In the genomic region with DNA sequence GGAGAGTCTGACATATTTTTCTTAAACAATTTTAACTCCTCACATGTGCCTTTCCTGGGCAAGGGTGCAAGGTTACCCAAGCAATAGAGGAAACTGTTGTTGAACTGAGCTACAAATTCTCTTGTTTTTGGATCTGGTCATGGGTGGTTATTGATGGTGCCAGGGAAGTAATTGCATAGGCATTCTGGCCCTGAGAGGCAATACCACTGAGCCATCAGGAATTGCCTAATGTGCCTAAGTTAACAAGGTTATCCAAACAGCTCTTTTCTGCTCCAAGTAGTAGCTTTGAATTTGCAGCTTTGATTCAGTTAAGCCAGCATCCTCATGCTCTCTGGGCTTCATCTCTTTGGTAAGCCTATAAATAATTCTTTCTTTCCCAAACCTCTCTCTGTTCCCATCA, we compare ENCODE assay signal across 32 cellular contexts.
"Had no signal": no experiment of that assay in that cellular context is flagged by ENCODE, and none has a peak within 500 bp of the region (broad histone marks: within the 10 kb centered on the region; RNA-seq: fewer than 3 reads in every experiment).

No MANE protein-coding gene starts in this region.

- H3K9me3 ChIP-seq: adrenal gland, body of pancreas had no signal

- H3K4me1 ChIP-seq: adrenal gland, body of pancreas, breast epithelium had no signal

- ATAC-seq: activated CD8-positive, alpha-beta T cell treated with anti-CD3 and anti-CD28 coated beads for 36 hours; activated naive CD4-positive, alpha-beta T cell treated with anti-CD3 and anti-CD28 coated beads, Interleukin-2, amount 50 U/mL, for 72 hours; activated T-cell treated with anti-CD3 and anti-CD28 coated beads, Interleukin-2, amount 50 U/mL, for 4 hours; activated T-cell treated with anti-CD3 and anti-CD28 coated beads, Interleukin-2, amount 50 U/mL, for 72 hours; activated T-helper 17 cell treated with anti-CD3 and anti-CD28 coated beads, Interleukin-2, amount 50 U/mL, for 72 hours; body of pancreas had no signal

- DNase-seq: activated B cell treated with CpG ODN at 0.5 μM for 24 hours; activated CD4-positive, alpha-beta memory T cell treated with anti-CD3 and anti-CD28 coated beads for 36 hours; activated CD4-positive, alpha-beta T cell treated with anti-CD3 and anti-CD28 coated beads for 4 hours; activated CD4-positive, alpha-beta T cell treated with anti-CD3 and anti-CD28 coated beads, Interleukin-2, amount 10 ng/mL, durations not matched to agents 24 days and 14 days; activated CD4-positive, alpha-beta T cell treated with anti-CD3 and anti-CD28 coated beads, Interleukin-2, amount 50 U/mL, for 1 hour; activated CD4-positive, alpha-beta T cell treated with anti-CD3 and anti-CD28 coated beads, Interleukin-2, amount 50 U/mL, for 4 hours; activated CD4-positive, CD25-positive, alpha-beta regulatory T cell treated with anti-CD3 and anti-CD28 coated beads, Interleukin-2, amount 50 U/mL, for 72 hours; activated CD8-positive, alpha-beta memory T cell treated with anti-CD3 and anti-CD28 coated beads, Interleukin-2, amount 50 U/mL, for 4 hours; activated CD8-positive, alpha-beta T cell treated with anti-CD3 and anti-CD28 coated beads for 36 hours; activated effector memory CD4-positive, alpha-beta T cell treated with anti-CD3 and anti-CD28 coated beads, Interleukin-2, amount 50 U/mL, for 16 hours; activated gamma-delta T cell treated with Interleukin-2 at 50 U/mL for 16 hours; activated naive CD4-positive, alpha-beta T cell; activated naive CD4-positive, alpha-beta T cell treated with anti-CD3 and anti-CD28 coated beads for 36 hours; activated naive CD4-positive, alpha-beta T cell treated with anti-CD3 and anti-CD28 coated beads, Interleukin-2, amount 50 U/mL, for 16 hours; activated naive CD8-positive, alpha-beta T cell treated with anti-CD3 and anti-CD28 coated beads for 36 hours; activated T-cell treated with anti-CD3 and anti-CD28 coated beads for 4 hours; activated T-cell treated with anti-CD3 and anti-CD28 coated beads, Interleukin-2, amount 50 U/mL, for 1 hour; activated T-cell treated with anti-CD3 and anti-CD28 coated beads, Interleukin-2, amount 50 U/mL, for 4 hours; activated T-cell treated with anti-CD3 and anti-CD28 coated beads, Interleukin-2, amount 50 U/mL, for 72 hours; adrenal gland; amniotic stem cell; aorta; body of pancreas; brain microvascular endothelial cell; central memory CD4-positive, alpha-beta T cell; T-helper 1 cell; T-helper 2 cell; T-helper 9 cell had no signal

- H3K4me3 ChIP-seq: adrenal gland, body of pancreas, breast epithelium had no signal

- H3K36me3 ChIP-seq: adrenal gland, brain microvascular endothelial cell, breast epithelium had no signal

- H3K27ac ChIP-seq: adrenal gland, body of pancreas, brain microvascular endothelial cell, breast epithelium, VCaP had no signal

- H3K27me3 ChIP-seq: adrenal gland, body of pancreas, brain microvascular endothelial cell, breast epithelium had no signal
